In genomic region chr7:28956608-28957063, GRCh38 we compare ENCODE assay signal across 9 cellular contexts. TPM values are rescaled to one million over a fixed set of nuclear protein-coding genes. Genes with fewer than 3 reads are reported as not detected.
DNase-seq lines count a peak whose midpoint lies in the region; ATAC-seq and FAIRE-seq lines count a peak whose summit lies in the region.
"Had no signal": no experiment of that assay in that cellular context is flagged by ENCODE, and none has a peak within 500 bp of the region (broad histone marks: within the 10 kb centered on the region; RNA-seq: fewer than 3 reads in every experiment).

No MANE protein-coding gene starts in this region.

- H3K27ac Mint-ChIP-seq in activated CD4-positive, alpha-beta T cell treated with anti-CD3 and anti-CD28 coated beads, Interleukin-2, amount 10 ng/mL, durations not matched to agents 24 days and 14 days, result no peak overlapping the region

- peak overlapping the region in 1 of 2 donors; percentile 85 for H3K4me3 ChIP-seq in small intestine (ENCODE audit: low read depth in 1 of 2, low read length in 2 of 2)

- ATAC-seq in HG03469 (IDR thresholded peaks at IDR 0.05; ENCODE audit: unreplicated experiment), result no peak

- peak; percentile 57 for DNase-seq in activated CD4-positive, alpha-beta T cell treated with anti-CD3 and anti-CD28 coated beads, Interleukin-2, amount 10 ng/mL, durations not matched to agents 24 days and 14 days
- DNase-seq in activated CD4-positive, alpha-beta T cell treated with anti-CD3 and anti-CD28 coated beads, Interleukin-2, amount 50 U/mL, for 4 hours, result no peak
- peak; percentile 40 for DNase-seq in NCI-H345 (lab: John Stamatoyannopoulos, UW)
- DNase-seq in cerebellum (ENCODE audit: low spot score), result peak; percentile 40
- DNase-seq in islet precursor cell, result peak; percentile 97
- DNase-seq in small intestine, result peak; percentile 67
- DNase-seq in NCI-H1048 (lab: John Stamatoyannopoulos, UW), result no peak

- no peaks in the 10 kb centered on the region for H3K9me3 ChIP-seq in small intestine (ENCODE audit: control insufficient read depth, low read depth)

- H3K4me1 Mint-ChIP-seq in activated CD4-positive, alpha-beta T cell treated with anti-CD3 and anti-CD28 coated beads, Interleukin-2, amount 10 ng/mL, durations not matched to agents 24 days and 14 days, result peaks cover 4% of the 10 kb centered on the region

- intact Hi-C loops in activated CD4-positive, alpha-beta T cell treated with anti-CD3 and anti-CD28 coated beads, Interleukin-2, amount 10 ng/mL, durations not matched to agents 24 days and 14 days (cut with micrococcal nuclease), result loop anchor here (1.0 to 10.0 kb wide), 6 partner anchors 81 to 1714 kb away; partner anchors contain the start of genes CHN2 and EVX1

- no peak overlapping the region for H3K4me3 Mint-ChIP-seq in activated CD4-positive, alpha-beta T cell treated with anti-CD3 and anti-CD28 coated beads, Interleukin-2, amount 10 ng/mL, durations not matched to agents 24 days and 14 days

- WGBS in small intestine, 3 donors, result 1% methylated on average over 34 to 39 of the region's 39 CpGs

- H3K4me1 ChIP-seq in small intestine (ENCODE audit: control insufficient read depth in 2 of 2, insufficient read depth in 1 of 2, low read depth in 1 of 2, low read length in 1 of 2), result peaks cover 0 to 2% of the 10 kb centered on the region in 2 donors

- no peaks in the 10 kb centered on the region for H3K36me3 ChIP-seq in small intestine (ENCODE audit: control insufficient read depth in 2 of 2, insufficient read depth in 2 of 2, low read length in 2 of 2)

- H3K27ac ChIP-seq in small intestine (ENCODE audit: low read depth in 1 of 2, low read length in 1 of 2), result peak overlapping the region; percentile 81 to 88

- H3K27me3 ChIP-seq in small intestine (ENCODE audit: control insufficient read depth in 2 of 2, insufficient read depth in 2 of 2, low read length in 2 of 2), result peaks cover 0 to 5% of the 10 kb centered on the region in 2 donors

- H3K36me3 Mint-ChIP-seq in activated CD4-positive, alpha-beta T cell treated with anti-CD3 and anti-CD28 coated beads, Interleukin-2, amount 10 ng/mL, durations not matched to agents 24 days and 14 days (ENCODE audit: low read depth), result no peaks in the 10 kb centered on the region

- no peaks in the 10 kb centered on the region for H3K9me3 Mint-ChIP-seq in activated CD4-positive, alpha-beta T cell treated with anti-CD3 and anti-CD28 coated beads, Interleukin-2, amount 10 ng/mL, durations not matched to agents 24 days and 14 days

- H3K27me3 Mint-ChIP-seq in activated CD4-positive, alpha-beta T cell treated with anti-CD3 and anti-CD28 coated beads, Interleukin-2, amount 10 ng/mL, durations not matched to agents 24 days and 14 days, result peaks cover 63% of the 10 kb centered on the region

- no peak for FAIRE-seq in small intestine (lab: Jason Lieb, UNC)
- FAIRE-seq: G401.6 had no signal

RNA-seq across cellular contexts. Expression of gene TRIL, which starts 1.5 kb away (rescaled TPM):
- 0.12 and 0.16 TPM in 2 replicates for total RNA-seq in activated CD4-positive, alpha-beta T cell treated with anti-CD3 and anti-CD28 coated beads, Interleukin-2, amount 10 ng/mL, durations not matched to agents 24 days and 14 days
- 24.3 TPM for total RNA-seq in cerebellum
- 1 to 10 TPM in 1 of 3 donors, under 1 TPM in 2; 0.22 to 2.7 (median 0.27) TPM for polyA plus RNA-seq in small intestine

Comparison
In these comparisons a context has a peak if more than half of its experiments do, and no peak if none do; other contexts are left out.
1. DNase-seq: peak in activated CD4-positive, alpha-beta T cell treated with anti-CD3 and anti-CD28 coated beads, Interleukin-2, amount 10 ng/mL, durations not matched to agents 24 days and 14 days (single experiment), NCI-H345 (single experiment), cerebellum (single experiment), islet precursor cell (single experiment) and small intestine (single experiment); none in activated CD4-positive, alpha-beta T cell treated with anti-CD3 and anti-CD28 coated beads, Interleukin-2, amount 50 U/mL, for 4 hours (0 of 2) and NCI-H1048 (single experiment).
2. RNA of gene TRIL, which starts 1.5 kb away (total RNA-seq): 24.3 TPM in cerebellum (single experiment); 0.12 to 0.16 TPM in activated CD4-positive, alpha-beta T cell treated with anti-CD3 and anti-CD28 coated beads, Interleukin-2, amount 10 ng/mL, durations not matched to agents 24 days and 14 days; every median in the first group is over 10 times any median in the second.